ENCODE assay signal across 19 cellular contexts in genomic region chr15:99997112-99997651, GRCh38.
DNase-seq lines count a peak whose midpoint lies in the region; ATAC-seq and TF ChIP-seq lines count a peak whose summit lies in the region.
"Had no signal": no experiment of that assay in that cellular context is flagged by ENCODE, and none has a peak within 500 bp of the region (broad histone marks: within the 10 kb centered on the region; RNA-seq: fewer than 3 reads in every experiment).

No MANE protein-coding gene starts in this region.

- H3K27me3 ChIP-seq in hepatocyte (no peaks in the 10 kb centered on the region), neuronal stem cell (ENCODE audit: control insufficient read depth in 3 of 3, insufficient read depth in 3 of 3, low read depth in 1 of 3, low read length in 3 of 3) (peaks cover 0 to under 1% (median 0%) of the 10 kb centered on the region in 3 experiments)
- no peaks in the 10 kb centered on the region for H3K27me3 ChIP-seq in CD4-positive, alpha-beta memory T cell (ENCODE audit: insufficient read depth, low read length)

- H3K4me1 ChIP-seq in hepatocyte (ENCODE audit: insufficient read depth), result no peaks in the 10 kb centered on the region
- H3K4me1 ChIP-seq in neuronal stem cell (ENCODE audit: control insufficient read depth in 2 of 2, insufficient read depth in 1 of 2, low read depth in 1 of 2, low read length in 2 of 2), result peaks cover 0 to 18% of the 10 kb centered on the region in 2 donors
- no peaks in the 10 kb centered on the region for H3K4me1 ChIP-seq in CD4-positive, alpha-beta memory T cell (ENCODE audit: insufficient read depth, low read length)
- H3K4me1 ChIP-seq: A549 had no signal

- H3K4me3 ChIP-seq in hepatocyte, result no peak overlapping the region
- H3K4me3 ChIP-seq in neuronal stem cell (ENCODE audit: low read length in 2 of 2), result no peak overlapping the region
- H3K4me3 ChIP-seq in CD4-positive, alpha-beta memory T cell (ENCODE audit: low read length in 2 of 2), result no peak overlapping the region
- H3K4me3 ChIP-seq: A549, PC-9 had no signal

- CTCF ChIA-PET in CD4-positive, alpha-beta memory T cell (lab: Charles Lee; ENCODE audit: partially characterized antibody), result no interaction called here

- no peaks in the 10 kb centered on the region for H3K27me3 Mint-ChIP-seq in CD4-positive, alpha-beta memory T cell

- no peak overlapping the region for H2BK5ac ChIP-seq in neuronal stem cell (ENCODE audit: low read length)

- peak overlapping the region; percentile 22 for H2AK5ac ChIP-seq in neuronal stem cell (ENCODE audit: low read depth, low read length)

- H2BK12ac ChIP-seq in neuronal stem cell (ENCODE audit: low read length), result peak overlapping the region; percentile 48

- H3K36me3 ChIP-seq in hepatocyte (replicated peaks; ENCODE audit: insufficient read depth, low read depth), result no peaks in the 10 kb centered on the region
- H3K36me3 ChIP-seq in neuronal stem cell (replicated peaks in 1 of 2; ENCODE audit: control insufficient read depth in 2 of 2, insufficient read depth in 2 of 2, low read length in 2 of 2), result no peaks in the 10 kb centered on the region
- no peaks in the 10 kb centered on the region for H3K36me3 ChIP-seq in CD4-positive, alpha-beta memory T cell (ENCODE audit: insufficient read depth, low read length)

- H3K14ac ChIP-seq in neuronal stem cell (ENCODE audit: low read length), result no peak overlapping the region

- H3K4me3 Mint-ChIP-seq in CD4-positive, alpha-beta memory T cell, result no peak overlapping the region

- H4K91ac ChIP-seq in neuronal stem cell (ENCODE audit: low read depth, low read length, poor library complexity), result no peak overlapping the region

- H3K27ac ChIP-seq in hepatocyte, result peak overlapping the region; percentile 57
- H3K27ac ChIP-seq in neuronal stem cell (replicated peaks; ENCODE audit: low read length), result no peak overlapping the region
- H3K27ac ChIP-seq in CD4-positive, alpha-beta memory T cell (ENCODE audit: low read depth, low read length), result no peak overlapping the region
- H3K27ac ChIP-seq: A549, C4-2B, PC-9 had no signal

- peak overlapping the region; percentile 4 for H2BK15ac ChIP-seq in neuronal stem cell (ENCODE audit: low read length)

- intact Hi-C loops in Right ventricle myocardium inferior (cut with DNase I) (no loop called here), left ventricle myocardium superior (cut with micrococcal nuclease) (no loop called here)
- intact Hi-C loops in CD4-positive, alpha-beta memory T cell (cut with micrococcal nuclease), result no loop called here

- H3K9me3 ChIP-seq in hepatocyte (ENCODE audit: low read depth) (no peaks in the 10 kb centered on the region), neuronal stem cell (replicated peaks in 1 of 2; ENCODE audit: control insufficient read depth in 2 of 2, insufficient read depth in 1 of 2, low read depth in 1 of 2, low read length in 2 of 2) (no peaks in the 10 kb centered on the region)
- H3K9me3 ChIP-seq in CD4-positive, alpha-beta memory T cell (ENCODE audit: control insufficient read depth in 1 of 2, low read length in 2 of 2), result no peaks in the 10 kb centered on the region
- H3K9me3 ChIP-seq: A549 had no signal

- H3K18ac ChIP-seq in neuronal stem cell (ENCODE audit: low read length), result peak overlapping the region; percentile 69

- H3K4me2 ChIP-seq in hepatocyte (no peak overlapping the region), neuronal stem cell (ENCODE audit: insufficient read depth, low read length, poor library complexity, severe bottlenecking) (no peak overlapping the region)
- H3K4me2 ChIP-seq: A549, PC-9 had no signal

- peak; percentile 13 for DNase-seq in Right ventricle myocardium inferior (ENCODE audit: missing footprints)
- no peak for DNase-seq in left ventricle myocardium superior
- no peak for DNase-seq in hepatocyte (ENCODE audit: low spot score)
- no peak for DNase-seq in neuronal stem cell (ENCODE audit: low spot score)
- no peak for DNase-seq in activated CD4-positive, alpha-beta T cell treated with anti-CD3 and anti-CD28 coated beads for 48 hours
- no peak for DNase-seq in CD4-positive, alpha-beta memory T cell
- DNase-seq in NK-92 treated with Interleukin-12 subunit alpha and Interleukin-12 subunit beta, amount 100 ng/mL, for 24 hours (lab: John Stamatoyannopoulos, UW), result no peak
- DNase-seq in omental fat pad (ENCODE audit: low spot score), result no peak
- DNase-seq: COR-L47, KG1, NCI-H1092 treated with DMSO at 0.1 percent for 48 hours, NCI-H1694 treated with DMSO at 0.1 percent for 48 hours, NCI-H446 treated with DMSO at 0.1 percent for 48 hours, NCI-H748 treated with DMSO at 0.1 percent for 48 hours, PC-9, Right ventricle myocardium superior had no signal

- ATAC-seq in Right ventricle myocardium inferior (peak; percentile 23), left ventricle myocardium superior (no peak), omental fat pad (ENCODE audit: low FRiP score) (no peak)
- ATAC-seq: A549, HCT116 had no signal

- H4K8ac ChIP-seq in neuronal stem cell (ENCODE audit: low read depth, low read length), result no peak overlapping the region

- no peak overlapping the region for H3K23ac ChIP-seq in neuronal stem cell (ENCODE audit: low read depth, low read length, poor library complexity)

- POLR2A ChIA-PET in CD4-positive, alpha-beta memory T cell (lab: Charles Lee; ENCODE audit: partially characterized antibody), result no interaction called here

- H3K36me3 Mint-ChIP-seq in CD4-positive, alpha-beta memory T cell, result peaks cover 21 to 33% of the 10 kb centered on the region in 2 donors

- no peaks in the 10 kb centered on the region for H3K79me1 ChIP-seq in neuronal stem cell (ENCODE audit: low read depth, low read length)

- 69% methylated on average over 20 of the region's 22 CpGs for WGBS in hepatocyte (ENCODE audit: low lambda C conversion rate, missing lambda C conversion rate)
- WGBS in neuronal stem cell (ENCODE audit: extremely low coverage in 2 of 2, insufficient read length in 2 of 2, insufficient replicate concordance in 1 of 2), 2 donors, result no CpG with 5 or more reads among the region's 22 CpGs

- no peak overlapping the region for H2BK120ac ChIP-seq in neuronal stem cell (ENCODE audit: low read depth, low read length)

- TF ChIP-seq CTCF in hepatocyte (IDR thresholded peaks at IDR 0.05; ENCODE audit: poor library complexity) (no peak), omental fat pad (IDR thresholded peaks at IDR 0.05) (no peak)

- H3K9me3 Mint-ChIP-seq in CD4-positive, alpha-beta memory T cell, result peaks cover 0 to 2% (median 0%) of the 10 kb centered on the region in 8 donors

- H3K4me1 Mint-ChIP-seq in CD4-positive, alpha-beta memory T cell, result no peaks in the 10 kb centered on the region

- no peak overlapping the region for H2AFZ ChIP-seq in hepatocyte
- H2AFZ ChIP-seq in neuronal stem cell (ENCODE audit: low read length), result no peak overlapping the region
- H2AFZ ChIP-seq: PC-9 had no signal

- no peak overlapping the region for H3K4ac ChIP-seq in neuronal stem cell (ENCODE audit: low read length)

- no peaks in the 10 kb centered on the region for H3K79me2 ChIP-seq in hepatocyte

- H3K27ac Mint-ChIP-seq in CD4-positive, alpha-beta memory T cell, result no peak overlapping the region

- H4K20me1 ChIP-seq in hepatocyte (ENCODE audit: insufficient read depth, poor library complexity, severe bottlenecking), result no peaks in the 10 kb centered on the region

- no peaks in the 10 kb centered on the region for H3K9me2 ChIP-seq in hepatocyte (replicated peaks; ENCODE audit: insufficient read depth)

- H3K9ac ChIP-seq in neuronal stem cell (ENCODE audit: low read depth, low read length, poor library complexity), result no peak overlapping the region
